Comparison of ENCODE assay signal across 18 cellular contexts in genomic region chr16:68361485-68361884, GRCh38. TPM values are rescaled to one million over a fixed set of nuclear protein-coding genes. Genes with fewer than 3 reads are reported as not detected.
DNase-seq lines count a peak whose midpoint lies in the region; ATAC-seq, FAIRE-seq and TF ChIP-seq lines count a peak whose summit lies in the region.
"Had no signal": no experiment of that assay in that cellular context is flagged by ENCODE, and none has a peak within 500 bp of the region (broad histone marks: within the 10 kb centered on the region; RNA-seq: fewer than 3 reads in every experiment).

No MANE protein-coding gene starts in this region.

- CTCF ChIA-PET in K562 (lab: Yijun Ruan, JAX; ENCODE audit: low intra/inter-chr PET ratio): no interaction called here

- H3K36me3 ChIP-seq in K562 (ENCODE audit: control insufficient read depth, insufficient read depth, low read length) (peaks cover 18% of the 10 kb centered on the region; the same call in 2 of the 3 replicates), osteoblast (ENCODE audit: insufficient read depth, low read length) (peaks cover 7% of the 10 kb centered on the region), hepatocyte (replicated peaks; ENCODE audit: insufficient read depth, low read depth) (no peaks in the 10 kb centered on the region), ovary (no peaks in the 10 kb centered on the region)

- no peaks in the 10 kb centered on the region for H3K9me2 ChIP-seq in hepatocyte (replicated peaks; ENCODE audit: insufficient read depth)

- H3K4me1 ChIP-seq in K562 (replicated peaks in 1 of 2; ENCODE audit: control insufficient read depth in 2 of 2, insufficient read depth in 2 of 2, low read length in 2 of 2) (peaks cover 9 to 51% of the 10 kb centered on the region in 2 experiments; a peak in 3 of 5 replicates), osteoblast (ENCODE audit: insufficient read depth, low read length) (peaks cover 11% of the 10 kb centered on the region), hepatocyte (ENCODE audit: insufficient read depth) (peaks cover 10% of the 10 kb centered on the region), ovary (ENCODE audit: insufficient read depth) (peaks cover 2% of the 10 kb centered on the region)

- no TSS peak for BruUV-seq in K562 (replicated peaks; lab: Mats Ljungman, UMichigan)

- TF ChIP-seq CTCF in K562 (IDR thresholded peaks at IDR 0.05 in 2 of 3, conservative IDR thresholded peaks at IDR 0.05 in 1 of 3; ENCODE audit: insufficient read depth in 2 of 3, low read depth in 1 of 3, low read length in 3 of 3): no peak
- no peak for TF ChIP-seq CTCF in fibroblast of the aortic adventitia (IDR thresholded peaks at IDR 0.05; ENCODE audit: insufficient read depth, low read length)
- TF ChIP-seq CTCF in osteoblast (IDR thresholded peaks at IDR 0.05; ENCODE audit: extremely low read depth, low read depth, low read length): no peak
- no peak for TF ChIP-seq CTCF in hepatocyte (IDR thresholded peaks at IDR 0.05; ENCODE audit: poor library complexity)
- TF ChIP-seq CTCF in ovary (IDR thresholded peaks at IDR 0.05): no peak

- TF ChIP-seq RAD21 in K562 (CRISPR knock-in tag; conservative IDR thresholded peaks at IDR 0.05 in 1 of 2, IDR thresholded peaks at IDR 0.05 in 1 of 2): no peak

- in situ Hi-C loops in K562 (cut with MboI): no loop called here

- TF ChIP-seq POLR2A in K562 (conservative IDR thresholded peaks at IDR 0.05) (no peak), ovary (IDR thresholded peaks at IDR 0.05) (no peak)

- intact Hi-C loops in Right ventricle myocardium inferior (cut with DNase I) (no loop called here), Right ventricle myocardium superior (cut with DNase I) (no loop called here), K562 (cut with micrococcal nuclease) (no loop called here), ovary (cut with DNase I) (loop anchor here in 2 of 4 donors (10.0 kb wide), 1 partner anchor 153 kb away; no protein-coding TSS in a partner anchor)

- no peak overlapping the region for H3K4me3 ChIP-seq in K562
- H3K4me3 ChIP-seq in fibroblast of the aortic adventitia (ENCODE audit: low read depth, low read length): no peak overlapping the region
- H3K4me3 ChIP-seq in osteoblast (ENCODE audit: insufficient read depth, low read length): no peak overlapping the region
- H3K4me3 ChIP-seq in hepatocyte: no peak overlapping the region
- H3K4me3 ChIP-seq in ovary: no peak overlapping the region

- H3K79me2 ChIP-seq in K562 (ENCODE audit: control insufficient read depth, insufficient read depth, low read length) (no peaks in the 10 kb centered on the region), osteoblast (ENCODE audit: insufficient read depth, low read length) (no peaks in the 10 kb centered on the region), hepatocyte (no peaks in the 10 kb centered on the region)

- H3K27me3 ChIP-seq in K562 (ENCODE audit: control insufficient read depth in 2 of 2, insufficient read depth in 2 of 2, low read length in 2 of 2) (peaks cover 0 to 16% of the 10 kb centered on the region in 2 experiments; a peak in 3 of 5 replicates), osteoblast (ENCODE audit: insufficient read depth, low read length) (no peaks in the 10 kb centered on the region), hepatocyte (no peaks in the 10 kb centered on the region), ovary (no peaks in the 10 kb centered on the region)

- ATAC-seq in Right ventricle myocardium inferior (no peak), Right ventricle myocardium superior (ENCODE audit: poor library complexity) (no peak), K562 (no peak)
- ATAC-seq: HCT116 had no signal

- H3K9me3 ChIP-seq in K562 (replicated peaks; ENCODE audit: control insufficient read depth, insufficient read depth, low read depth, low read length): no peaks in the 10 kb centered on the region
- no peaks in the 10 kb centered on the region for H3K9me3 ChIP-seq in osteoblast (ENCODE audit: low read depth, low read length)
- H3K9me3 ChIP-seq in hepatocyte (ENCODE audit: low read depth): no peaks in the 10 kb centered on the region
- H3K9me3 ChIP-seq in ovary: no peaks in the 10 kb centered on the region

- H4K20me1 ChIP-seq in K562 (replicated peaks; ENCODE audit: control insufficient read depth, insufficient read depth, low read length): peaks cover 11% of the 10 kb centered on the region
- H4K20me1 ChIP-seq in osteoblast (ENCODE audit: insufficient read depth, low read length): no peaks in the 10 kb centered on the region
- no peaks in the 10 kb centered on the region for H4K20me1 ChIP-seq in hepatocyte (ENCODE audit: insufficient read depth, poor library complexity, severe bottlenecking)

- H3K27ac ChIP-seq in K562 (ENCODE audit: extremely low read depth, low read depth, low read length) (no peak overlapping the region), osteoblast (ENCODE audit: low read depth, low read length) (no peak overlapping the region), hepatocyte (no peak overlapping the region), ovary (no peak overlapping the region)
- H3K27ac ChIP-seq: 22Rv1, C4-2B had no signal

- WGBS in K562 (ENCODE audit: insufficient coverage, low coverage, missing lambda C conversion rate): 45% methylated on average over 8 of the region's 16 CpGs
- WGBS in hepatocyte (ENCODE audit: low lambda C conversion rate, missing lambda C conversion rate): 90% methylated on average over 16 of the region's 16 CpGs
- WGBS in ovary, 3 donors: 41 to 53% (median 46%) methylated on average over 16 of the region's 16 CpGs

- H3K9me1 ChIP-seq in K562 (ENCODE audit: control insufficient read depth, insufficient read depth, low read length): no peaks in the 10 kb centered on the region

- no peak overlapping the region for H3K4me2 ChIP-seq in K562 (ENCODE audit: insufficient read depth, low read length)
- H3K4me2 ChIP-seq in osteoblast (ENCODE audit: insufficient read depth, low read length): no peak overlapping the region
- H3K4me2 ChIP-seq in hepatocyte: no peak overlapping the region

- FAIRE-seq in K562 (lab: Jason Lieb, UNC): no peak

- no peak overlapping the region for H3K9ac ChIP-seq in K562 (ENCODE audit: insufficient read depth in 1 of 2, low read depth in 2 of 2, low read length in 2 of 2)

- H2AFZ ChIP-seq in K562 (ENCODE audit: low read depth, low read length): no peak overlapping the region
- no peak overlapping the region for H2AFZ ChIP-seq in osteoblast (ENCODE audit: low read length)
- no peak overlapping the region for H2AFZ ChIP-seq in hepatocyte

- POLR2A ChIA-PET in K562 (lab: Yijun Ruan, JAX): interaction anchor here (0.6 to 1.3 kb wide), 3 partner anchors 13 to 1275 kb away, joined by 3 to 5 read pairs (median 4); no protein-coding TSS in a partner anchor

- DNase-seq in Right ventricle myocardium inferior (ENCODE audit: missing footprints): peak; percentile 49
- DNase-seq in Right ventricle myocardium superior: no peak
- DNase-seq in K562 (ENCODE audit: extremely low read depth in 1 of 4, low spot score in 3 of 4): no peak
- peak; percentile 16 for DNase-seq in fibroblast of the aortic adventitia (ENCODE audit: low read depth)
- peak; percentile 77 for DNase-seq in osteoblast (ENCODE audit: insufficient read length, low spot score, missing footprints)
- no peak for DNase-seq in hepatocyte (ENCODE audit: low spot score)
- no peak for DNase-seq in NCI-H1436 (lab: John Stamatoyannopoulos, UW)
- DNase-seq in ovary: no peak
- DNase-seq: COR-L47, DMS153, NCI-H1436 treated with DMSO at 0.1 percent for 48 hours, NCI-H2081, NCI-H524 treated with DMSO at 0.1 percent for 48 hours, OCI-M1, RPMI8226 had no signal

- TF ChIP-seq EP300 in K562 (IDR thresholded peaks at IDR 0.05; ENCODE audit: low read length) (no peak), ovary (IDR thresholded peaks at IDR 0.05) (no peak)

RNA-seq across cellular contexts. Expression of gene PRMT7, which starts 50.7 kb away (rescaled TPM):
- 28.9 TPM for total RNA-seq in Right ventricle myocardium inferior
- 28.1 TPM for total RNA-seq in Right ventricle myocardium superior
- total RNA-seq in K562 (2011; cell fraction: chromatin; rRNA removed; ENCODE audit: low replicate concordance): 222 and 419 TPM in 2 replicates
- total RNA-seq in K562 (2011; cell fraction: nucleolus; rRNA removed): 230 and 239 TPM in 2 replicates
- 180 and 199 TPM in 2 replicates for total RNA-seq in K562 (2011; cell fraction: nucleoplasm; rRNA removed)
- total RNA-seq in K562 (2014; rRNA removed): 78.3 and 90.2 TPM in 2 replicates
- 48.0 and 56.7 TPM in 2 replicates for total RNA-seq in K562 (2014; rRNA removed; fragmentation: Illumina TruSeq; extraction: Trizol)
- total RNA-seq in K562 (2015; rRNA removed; fragmentation: Illumina TruSeq; extraction: Trizol): 69.7 and 73.1 TPM in 2 replicates
- 78.6 and 79.4 TPM in 2 replicates for total RNA-seq in K562 (2021)
- 69.9 and 74.1 TPM in 2 replicates for polyA plus RNA-seq in K562 (2011; rRNA removed)
- 63.9 and 89.3 TPM in 2 replicates for polyA plus RNA-seq in K562 (2011; cell fraction: cytosol; rRNA removed)
- 335 and 470 TPM in 2 replicates for polyA plus RNA-seq in K562 (2011; cell fraction: nucleus; rRNA removed)
- 59.7 and 71.7 TPM in 2 replicates for polyA plus RNA-seq in K562 (2012)
- 66.6 and 85.9 TPM in 2 replicates for polyA plus RNA-seq in K562 (2014; fragmentation: Illumina TruSeq; extraction: Trizol)
- polyA plus RNA-seq in K562 (2014; fragmentation: Nextera tagmentation; extraction: Ambion mirVana): 10 to 100 TPM in 1 of 2 experiments, 1 to 10 TPM in 1; 6.4 to 12.6 TPM
- 83.7 and 88.8 TPM in 2 replicates for polyA plus RNA-seq in K562 (2014; rRNA removed)
- 70.0 and 109 TPM in 2 replicates for polyA minus RNA-seq in K562 (2011; rRNA and poly(A)+ RNA removed)
- polyA minus RNA-seq in K562 (2011; cell fraction: cytosol; rRNA and poly(A)+ RNA removed): 49.6 and 60.8 TPM in 2 replicates
- 92.9 and 103 TPM in 2 replicates for polyA minus RNA-seq in K562 (2011; cell fraction: nucleus; rRNA and poly(A)+ RNA removed)
- 36.9 and 42.1 TPM in 2 replicates for total RNA-seq in fibroblast of the aortic adventitia (ENCODE audit: low replicate concordance)
- total RNA-seq in osteoblast: 35.4 and 36.9 TPM in 2 replicates
- 41.1 and 41.9 TPM in 2 replicates for total RNA-seq in hepatocyte
- polyA plus RNA-seq in hepatocyte: 31.0 and 43.6 TPM in 2 replicates
- 10 to 100 TPM; 27.8 to 43.4 (median 37.8) TPM for total RNA-seq in ovary
- 10 to 100 TPM; 35.8 to 42.2 TPM for polyA plus RNA-seq in ovary

RNA-seq across cellular contexts. Expression of gene SLC7A6OS, which starts 50.7 kb away (rescaled TPM):
- total RNA-seq in Right ventricle myocardium inferior: 12.4 TPM
- total RNA-seq in Right ventricle myocardium superior: 11.2 TPM
- 26.2 and 38.5 TPM in 2 replicates for total RNA-seq in K562 (2011; cell fraction: chromatin; rRNA removed; ENCODE audit: low replicate concordance)
- total RNA-seq in K562 (2011; cell fraction: nucleolus; rRNA removed): 20.0 and 22.3 TPM in 2 replicates
- 30.6 and 38.6 TPM in 2 replicates for total RNA-seq in K562 (2011; cell fraction: nucleoplasm; rRNA removed)
- 16.5 and 18.7 TPM in 2 replicates for total RNA-seq in K562 (2014; rRNA removed)
- 17.6 and 17.8 TPM in 2 replicates for total RNA-seq in K562 (2014; rRNA removed; fragmentation: Illumina TruSeq; extraction: Trizol)
- total RNA-seq in K562 (2015; rRNA removed; fragmentation: Illumina TruSeq; extraction: Trizol): 21.1 and 23.6 TPM in 2 replicates
- 22.1 and 24.3 TPM in 2 replicates for total RNA-seq in K562 (2021)
- polyA plus RNA-seq in K562 (2011; rRNA removed): 14.0 and 17.2 TPM in 2 replicates
- polyA plus RNA-seq in K562 (2011; cell fraction: cytosol; rRNA removed): 7.5 and 8.8 TPM in 2 replicates
- 27.5 and 29.9 TPM in 2 replicates for polyA plus RNA-seq in K562 (2011; cell fraction: nucleus; rRNA removed)
- polyA plus RNA-seq in K562 (2012): 11.1 and 12.5 TPM in 2 replicates
- 16.6 and 18.7 TPM in 2 replicates for polyA plus RNA-seq in K562 (2014; fragmentation: Illumina TruSeq; extraction: Trizol)
- polyA plus RNA-seq in K562 (2014; fragmentation: Nextera tagmentation; extraction: Ambion mirVana): 1 to 10 TPM; 2.7 to 4.5 TPM
- 15.5 and 25.3 TPM in 2 replicates for polyA plus RNA-seq in K562 (2014; rRNA removed)
- polyA minus RNA-seq in K562 (2011; rRNA and poly(A)+ RNA removed): 16.2 and 16.7 TPM in 2 replicates
- 4.7 and 6.0 TPM in 2 replicates for polyA minus RNA-seq in K562 (2011; cell fraction: cytosol; rRNA and poly(A)+ RNA removed)
- 12.8 and 18.1 TPM in 2 replicates for polyA minus RNA-seq in K562 (2011; cell fraction: nucleus; rRNA and poly(A)+ RNA removed)
- total RNA-seq in fibroblast of the aortic adventitia (ENCODE audit: low replicate concordance): 11.5 and 12.1 TPM in 2 replicates
- 12.1 and 12.3 TPM in 2 replicates for total RNA-seq in osteoblast
- total RNA-seq in hepatocyte: 8.8 and 13.0 TPM in 2 replicates
- polyA plus RNA-seq in hepatocyte: 13.7 and 18.9 TPM in 2 replicates
- 10 to 100 TPM in 6 of 7 donors, 1 to 10 TPM in 1; 8.9 to 20.7 (median 17.6) TPM for total RNA-seq in ovary
- polyA plus RNA-seq in ovary: 10 to 100 TPM in 1 of 2 donors, 1 to 10 TPM in 1; 8.7 to 18.3 TPM

Comparison
In these comparisons a context has a peak if more than half of its experiments do, and no peak if none do; other contexts are left out.
1. DNase-seq: peak in Right ventricle myocardium inferior (single experiment), fibroblast of the aortic adventitia (single experiment) and osteoblast (single experiment); none in Right ventricle myocardium superior (single experiment), K562 (0 of 4), hepatocyte (single experiment), NCI-H1436 (single experiment) and ovary (0 of 5).